8 cellular contexts compared by ENCODE assay signal in the genomic region with DNA sequence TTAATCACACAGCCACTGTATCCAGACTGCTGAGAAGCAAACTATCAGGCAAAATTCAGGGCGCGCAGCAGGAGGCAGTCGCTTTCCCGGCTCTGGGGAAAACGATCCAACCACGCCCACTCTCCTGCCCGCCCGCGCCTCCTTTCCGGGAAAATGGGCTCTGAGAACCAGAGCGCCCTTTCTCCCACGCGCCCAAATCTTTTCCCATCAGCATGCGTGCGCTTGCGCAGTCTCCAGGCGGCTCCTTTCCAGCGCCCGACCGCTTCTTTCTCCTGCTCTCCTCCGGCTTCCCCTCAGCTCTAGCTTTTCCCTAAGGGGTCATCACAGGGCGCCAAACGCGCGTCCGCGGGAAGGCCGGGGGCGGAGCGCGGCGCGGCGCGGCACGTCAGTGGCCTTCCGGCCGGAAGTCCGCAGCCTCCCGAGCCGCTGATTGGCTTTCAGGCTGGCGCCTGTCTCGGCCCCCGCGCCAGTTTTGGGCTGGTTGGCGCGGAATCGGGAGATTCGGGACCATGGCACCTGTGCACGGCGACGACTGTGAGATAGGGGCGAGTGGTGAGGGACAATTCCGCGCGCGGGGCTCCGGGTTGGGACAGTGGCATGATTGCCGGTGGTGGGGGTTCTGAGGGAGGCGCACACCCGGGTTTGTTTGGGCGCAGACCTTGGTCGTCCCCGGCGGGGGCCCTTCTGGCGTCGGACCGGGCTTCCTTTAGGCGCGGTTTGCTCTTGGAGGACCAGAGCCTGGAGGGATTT. TPM values are rescaled to one million over a fixed set of nuclear protein-coding genes. Genes with fewer than 3 reads are reported as not detected.
DNase-seq lines count a peak whose midpoint lies in the region; ATAC-seq and TF ChIP-seq lines count a peak whose summit lies in the region.

A gene with protein sequence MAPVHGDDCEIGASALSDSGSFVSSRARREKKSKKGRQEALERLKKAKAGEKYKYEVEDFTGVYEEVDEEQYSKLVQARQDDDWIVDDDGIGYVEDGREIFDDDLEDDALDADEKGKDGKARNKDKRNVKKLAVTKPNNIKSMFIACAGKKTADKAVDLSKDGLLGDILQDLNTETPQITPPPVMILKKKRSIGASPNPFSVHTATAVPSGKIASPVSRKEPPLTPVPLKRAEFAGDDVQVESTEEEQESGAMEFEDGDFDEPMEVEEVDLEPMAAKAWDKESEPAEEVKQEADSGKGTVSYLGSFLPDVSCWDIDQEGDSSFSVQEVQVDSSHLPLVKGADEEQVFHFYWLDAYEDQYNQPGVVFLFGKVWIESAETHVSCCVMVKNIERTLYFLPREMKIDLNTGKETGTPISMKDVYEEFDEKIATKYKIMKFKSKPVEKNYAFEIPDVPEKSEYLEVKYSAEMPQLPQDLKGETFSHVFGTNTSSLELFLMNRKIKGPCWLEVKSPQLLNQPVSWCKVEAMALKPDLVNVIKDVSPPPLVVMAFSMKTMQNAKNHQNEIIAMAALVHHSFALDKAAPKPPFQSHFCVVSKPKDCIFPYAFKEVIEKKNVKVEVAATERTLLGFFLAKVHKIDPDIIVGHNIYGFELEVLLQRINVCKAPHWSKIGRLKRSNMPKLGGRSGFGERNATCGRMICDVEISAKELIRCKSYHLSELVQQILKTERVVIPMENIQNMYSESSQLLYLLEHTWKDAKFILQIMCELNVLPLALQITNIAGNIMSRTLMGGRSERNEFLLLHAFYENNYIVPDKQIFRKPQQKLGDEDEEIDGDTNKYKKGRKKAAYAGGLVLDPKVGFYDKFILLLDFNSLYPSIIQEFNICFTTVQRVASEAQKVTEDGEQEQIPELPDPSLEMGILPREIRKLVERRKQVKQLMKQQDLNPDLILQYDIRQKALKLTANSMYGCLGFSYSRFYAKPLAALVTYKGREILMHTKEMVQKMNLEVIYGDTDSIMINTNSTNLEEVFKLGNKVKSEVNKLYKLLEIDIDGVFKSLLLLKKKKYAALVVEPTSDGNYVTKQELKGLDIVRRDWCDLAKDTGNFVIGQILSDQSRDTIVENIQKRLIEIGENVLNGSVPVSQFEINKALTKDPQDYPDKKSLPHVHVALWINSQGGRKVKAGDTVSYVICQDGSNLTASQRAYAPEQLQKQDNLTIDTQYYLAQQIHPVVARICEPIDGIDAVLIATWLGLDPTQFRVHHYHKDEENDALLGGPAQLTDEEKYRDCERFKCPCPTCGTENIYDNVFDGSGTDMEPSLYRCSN (N-terminal part only) (plus strand): TSS at position 466 of the 750 bp plus-strand sequence. CDS start 44 bp downstream, at position 510.

- peak; percentile 90 for ATAC-seq in GM21526 (IDR thresholded peaks at IDR 0.05; ENCODE audit: low FRiP score, unreplicated experiment)

- POLR2A ChIA-PET in OCI-LY7 (lab: Charles Lee), result interaction anchor here (1.1 kb wide), 1 partner anchor 85 kb away, joined by 3 read pairs; no protein-coding TSS in a partner anchor

- peak within 1 kb of the TSS; percentile 94 for H2AFZ ChIP-seq in OCI-LY7 (ENCODE audit: low read length)

- H3K4me3 ChIP-seq in OCI-LY7 (ENCODE audit: low read depth, low read length, poor library complexity, severe bottlenecking) (peak within 1 kb of the TSS; percentile 94), epithelial cell of esophagus (ENCODE audit: low read length) (peak within 1 kb of the TSS; percentile 67)

- peak within 1 kb of the TSS; percentile 78 for H3K4me2 ChIP-seq in OCI-LY7 (ENCODE audit: low read length)

- H3K4me1 ChIP-seq in OCI-LY7 (ENCODE audit: insufficient read depth, low read length, poor library complexity, severe bottlenecking), result peaks cover 32% of the 10 kb centered on the region

- TF ChIP-seq CTCF in OCI-LY7 (conservative IDR thresholded peaks at IDR 0.05; ENCODE audit: low read length), result no peak
- TF ChIP-seq CTCF in epithelial cell of esophagus (IDR thresholded peaks at IDR 0.05; ENCODE audit: insufficient read depth, low read depth, low read length, missing control alignments), result peak; percentile 40

- CTCF ChIA-PET in OCI-LY7 (lab: Charles Lee; ENCODE audit: unreplicated experiment), result no interaction called here

- no peaks in the 10 kb centered on the region for H3K9me3 ChIP-seq in OCI-LY7 (ENCODE audit: low read length)

- peak within 1 kb of the TSS; percentile 63 for H3K27ac ChIP-seq in OCI-LY7 (ENCODE audit: low read depth, low read length, poor library complexity, severe bottlenecking)

- no peaks in the 10 kb centered on the region for H3K9me2 ChIP-seq in OCI-LY7 (ENCODE audit: insufficient read depth, low read length)

- H3K36me3 ChIP-seq in OCI-LY7 (ENCODE audit: insufficient read depth, low read length), result peaks cover 36% of the 10 kb centered on the region

- H4K20me1 ChIP-seq in OCI-LY7 (ENCODE audit: insufficient read depth, low read length), result peaks cover 15% of the 10 kb centered on the region

- intact Hi-C loops in OCI-LY7 (cut with micrococcal nuclease; ENCODE audit: unreplicated experiment), result loop anchor here (2.0 to 10.0 kb wide), 2 partner anchors 229 to 543 kb away; a partner anchor contains a TSS

- DNase-seq in DMS 273 treated with DMSO at 0.1 percent for 48 hours (lab: John Stamatoyannopoulos, UW) (peak; percentile 92), HuH-7 (ENCODE audit: low spot score) (peak; percentile 68), OCI-LY7 (ENCODE audit: low spot score) (peak; percentile 91), activated T-cell treated with anti-CD3 and anti-CD28 coated beads for 4 hours (peak; percentile 34), epithelial cell of esophagus (ENCODE audit: low read depth) (peak; percentile 95), middle frontal gyrus (ENCODE audit: extremely low spot score, low spot score) (peak; percentile 82)
- peak; percentile 16 to 34 for DNase-seq in stimulated activated CD8-positive, alpha-beta memory T cell treated with anti-CD3 and anti-CD28 coated beads, Interleukin-2, amount 100 ng/mL, for 1 hour (ENCODE audit: low read depth in 2 of 2)

- BruUV-seq in OCI-LY7 (replicated peaks; lab: Mats Ljungman, UMichigan), result no TSS peak

- peaks cover 52% of the 10 kb centered on the region for H3K79me2 ChIP-seq in OCI-LY7 (ENCODE audit: insufficient read depth, low read depth, low read length)

RNA-seq across cellular contexts. Expression of the gene that starts here (rescaled TPM):
- 58.0 and 60.1 TPM in 2 replicates for total RNA-seq in OCI-LY7 (2014; rRNA removed; shearing (Covaris generic))
- 62.2 and 65.1 TPM in 2 replicates for total RNA-seq in OCI-LY7 (2022)

Comparison
In these comparisons a context has a peak if more than half of its experiments do, and no peak if none do; other contexts are left out.
1. Peak in every context shown above with its lines: DNase-seq, ATAC-seq, H3K4me3 ChIP-seq and H3K27ac ChIP-seq.
2. DNase-seq: peak in every context shown above with its lines; median percentile 95 in epithelial cell of esophagus; 92 in DMS 273 treated with DMSO at 0.1 percent for 48 hours; 91 in OCI-LY7; 82 in middle frontal gyrus; 68 in HuH-7; 34 in activated T-cell treated with anti-CD3 and anti-CD28 coated beads for 4 hours; 25 in stimulated activated CD8-positive, alpha-beta memory T cell treated with anti-CD3 and anti-CD28 coated beads, Interleukin-2, amount 100 ng/mL, for 1 hour.